Comparison of ENCODE assay signal across 1 cellular context in the genomic region with DNA sequence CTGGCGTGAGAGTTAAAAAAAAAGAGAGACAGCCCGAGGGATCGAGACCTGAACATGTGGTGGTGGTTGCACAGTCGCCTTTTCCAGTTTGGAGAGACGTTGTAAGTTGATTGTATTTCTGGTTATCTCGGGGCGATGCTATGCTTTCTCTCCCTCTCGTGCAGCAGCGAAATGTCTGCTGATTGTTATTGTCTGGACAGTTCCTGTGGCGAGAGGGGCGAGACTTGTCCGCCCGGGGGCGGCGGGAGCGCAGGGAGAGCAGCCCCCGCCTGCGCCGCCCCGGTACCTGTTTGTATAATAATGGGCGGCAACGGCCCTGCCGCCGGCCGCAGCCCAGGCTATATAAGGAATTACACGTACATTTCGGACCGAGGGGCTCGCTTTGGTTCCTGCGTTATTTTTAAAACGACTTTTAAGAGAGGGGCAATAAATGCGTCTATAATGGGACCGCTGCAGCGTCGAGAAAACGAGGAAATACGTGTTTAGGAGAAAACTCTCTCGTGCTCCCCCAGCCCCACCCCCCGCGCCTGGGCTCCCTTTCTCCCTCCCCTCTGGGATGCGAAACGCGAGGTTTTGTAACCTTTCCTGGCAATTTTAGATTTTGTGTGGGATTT.
TF ChIP-seq lines count a peak whose summit lies in the region.

No MANE protein-coding gene starts in this region.

TF ChIP-seq in GM12878, 131 proteins besides CTCF, POLR2A, EP300 and RAD21 (continued from another document and continues in another):
- TF ChIP-seq, protein P1, sequence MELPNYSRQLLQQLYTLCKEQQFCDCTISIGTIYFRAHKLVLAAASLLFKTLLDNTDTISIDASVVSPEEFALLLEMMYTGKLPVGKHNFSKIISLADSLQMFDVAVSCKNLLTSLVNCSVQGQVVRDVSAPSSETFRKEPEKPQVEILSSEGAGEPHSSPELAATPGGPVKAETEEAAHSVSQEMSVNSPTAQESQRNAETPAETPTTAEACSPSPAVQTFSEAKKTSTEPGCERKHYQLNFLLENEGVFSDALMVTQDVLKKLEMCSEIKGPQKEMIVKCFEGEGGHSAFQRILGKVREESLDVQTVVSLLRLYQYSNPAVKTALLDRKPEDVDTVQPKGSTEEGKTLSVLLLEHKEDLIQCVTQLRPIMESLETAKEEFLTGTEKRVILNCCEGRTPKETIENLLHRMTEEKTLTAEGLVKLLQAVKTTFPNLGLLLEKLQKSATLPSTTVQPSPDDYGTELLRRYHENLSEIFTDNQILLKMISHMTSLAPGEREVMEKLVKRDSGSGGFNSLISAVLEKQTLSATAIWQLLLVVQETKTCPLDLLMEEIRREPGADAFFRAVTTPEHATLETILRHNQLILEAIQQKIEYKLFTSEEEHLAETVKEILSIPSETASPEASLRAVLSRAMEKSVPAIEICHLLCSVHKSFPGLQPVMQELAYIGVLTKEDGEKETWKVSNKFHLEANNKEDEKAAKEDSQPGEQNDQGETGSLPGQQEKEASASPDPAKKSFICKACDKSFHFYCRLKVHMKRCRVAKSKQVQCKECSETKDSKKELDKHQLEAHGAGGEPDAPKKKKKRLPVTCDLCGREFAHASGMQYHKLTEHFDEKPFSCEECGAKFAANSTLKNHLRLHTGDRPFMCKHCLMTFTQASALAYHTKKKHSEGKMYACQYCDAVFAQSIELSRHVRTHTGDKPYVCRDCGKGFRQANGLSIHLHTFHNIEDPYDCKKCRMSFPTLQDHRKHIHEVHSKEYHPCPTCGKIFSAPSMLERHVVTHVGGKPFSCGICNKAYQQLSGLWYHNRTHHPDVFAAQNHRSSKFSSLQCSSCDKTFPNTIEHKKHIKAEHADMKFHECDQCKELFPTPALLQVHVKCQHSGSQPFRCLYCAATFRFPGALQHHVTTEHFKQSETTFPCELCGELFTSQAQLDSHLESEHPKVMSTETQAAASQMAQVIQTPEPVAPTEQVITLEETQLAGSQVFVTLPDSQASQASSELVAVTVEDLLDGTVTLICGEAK (IDR thresholded peaks at IDR 0.05; ENCODE audit: borderline replicate concordance): no peak
- TF ChIP-seq, protein P2, sequence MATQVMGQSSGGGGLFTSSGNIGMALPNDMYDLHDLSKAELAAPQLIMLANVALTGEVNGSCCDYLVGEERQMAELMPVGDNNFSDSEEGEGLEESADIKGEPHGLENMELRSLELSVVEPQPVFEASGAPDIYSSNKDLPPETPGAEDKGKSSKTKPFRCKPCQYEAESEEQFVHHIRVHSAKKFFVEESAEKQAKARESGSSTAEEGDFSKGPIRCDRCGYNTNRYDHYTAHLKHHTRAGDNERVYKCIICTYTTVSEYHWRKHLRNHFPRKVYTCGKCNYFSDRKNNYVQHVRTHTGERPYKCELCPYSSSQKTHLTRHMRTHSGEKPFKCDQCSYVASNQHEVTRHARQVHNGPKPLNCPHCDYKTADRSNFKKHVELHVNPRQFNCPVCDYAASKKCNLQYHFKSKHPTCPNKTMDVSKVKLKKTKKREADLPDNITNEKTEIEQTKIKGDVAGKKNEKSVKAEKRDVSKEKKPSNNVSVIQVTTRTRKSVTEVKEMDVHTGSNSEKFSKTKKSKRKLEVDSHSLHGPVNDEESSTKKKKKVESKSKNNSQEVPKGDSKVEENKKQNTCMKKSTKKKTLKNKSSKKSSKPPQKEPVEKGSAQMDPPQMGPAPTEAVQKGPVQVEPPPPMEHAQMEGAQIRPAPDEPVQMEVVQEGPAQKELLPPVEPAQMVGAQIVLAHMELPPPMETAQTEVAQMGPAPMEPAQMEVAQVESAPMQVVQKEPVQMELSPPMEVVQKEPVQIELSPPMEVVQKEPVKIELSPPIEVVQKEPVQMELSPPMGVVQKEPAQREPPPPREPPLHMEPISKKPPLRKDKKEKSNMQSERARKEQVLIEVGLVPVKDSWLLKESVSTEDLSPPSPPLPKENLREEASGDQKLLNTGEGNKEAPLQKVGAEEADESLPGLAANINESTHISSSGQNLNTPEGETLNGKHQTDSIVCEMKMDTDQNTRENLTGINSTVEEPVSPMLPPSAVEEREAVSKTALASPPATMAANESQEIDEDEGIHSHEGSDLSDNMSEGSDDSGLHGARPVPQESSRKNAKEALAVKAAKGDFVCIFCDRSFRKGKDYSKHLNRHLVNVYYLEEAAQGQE (IDR thresholded peaks at IDR 0.05; ENCODE audit: low read depth, low read length): no peak; the same call in 1 of the 2 replicates
- no peak for TF ChIP-seq ZZZ3 (IDR thresholded peaks at IDR 0.05; ENCODE audit: control insufficient read depth, insufficient read length, low read depth)
- TF ChIP-seq HCFC1 (IDR thresholded peaks at IDR 0.05; ENCODE audit: low read length): no peak
- TF ChIP-seq TAF1 (IDR thresholded peaks at IDR 0.05; ENCODE audit: borderline replicate concordance, low read depth, low read length): no peak; the same call in 1 of the 2 replicates
- 0 out of 2 replicates have a peak, but pooled peaks have one; percentile 21 for TF ChIP-seq MEF2A (IDR thresholded peaks at IDR 0.05; ENCODE audit: insufficient read depth, low read depth, low read length)
- TF ChIP-seq SUPT20H (IDR thresholded peaks at IDR 0.05; ENCODE audit: borderline replicate concordance, control insufficient read depth, low read depth, low read length): no peak
- no peak for TF ChIP-seq YBX1 (IDR thresholded peaks at IDR 0.05)
- no peak for TF ChIP-seq TARDBP (IDR thresholded peaks at IDR 0.05; ENCODE audit: borderline replicate concordance)
- TF ChIP-seq EED (IDR thresholded peaks at IDR 0.05; ENCODE audit: low read depth): no peak
- peak; percentile 13; the same call in 1 of the 2 replicates for TF ChIP-seq RUNX3 (IDR thresholded peaks at IDR 0.05; ENCODE audit: low read length)
- TF ChIP-seq RB1 (IDR thresholded peaks at IDR 0.05; ENCODE audit: borderline replicate concordance): no peak; the same call in 1 of the 2 replicates
- no peak for TF ChIP-seq ZNF384 (IDR thresholded peaks at IDR 0.05; ENCODE audit: borderline replicate concordance, low read depth, low read length)
- TF ChIP-seq KDM1A (IDR thresholded peaks at IDR 0.05; ENCODE audit: borderline replicate concordance): no peak
- TF ChIP-seq YY1 (IDR thresholded peaks at IDR 0.05; ENCODE audit: low read depth, low read length): peak; percentile 70
- TF ChIP-seq CBFB (IDR thresholded peaks at IDR 0.05; ENCODE audit: low read depth): no peak
- no peak for TF ChIP-seq SMAD1 (IDR thresholded peaks at IDR 0.05; ENCODE audit: low read depth, partially characterized antibody)
- no peak for TF ChIP-seq STAT3 (IDR thresholded peaks at IDR 0.05; ENCODE audit: low read depth, low read length)
- no peak for TF ChIP-seq BCL11A (IDR thresholded peaks at IDR 0.05; ENCODE audit: low read depth, low read length)
- no peak for TF ChIP-seq NR2F1 (conservative IDR thresholded peaks at IDR 0.05)
- TF ChIP-seq, protein P3, sequence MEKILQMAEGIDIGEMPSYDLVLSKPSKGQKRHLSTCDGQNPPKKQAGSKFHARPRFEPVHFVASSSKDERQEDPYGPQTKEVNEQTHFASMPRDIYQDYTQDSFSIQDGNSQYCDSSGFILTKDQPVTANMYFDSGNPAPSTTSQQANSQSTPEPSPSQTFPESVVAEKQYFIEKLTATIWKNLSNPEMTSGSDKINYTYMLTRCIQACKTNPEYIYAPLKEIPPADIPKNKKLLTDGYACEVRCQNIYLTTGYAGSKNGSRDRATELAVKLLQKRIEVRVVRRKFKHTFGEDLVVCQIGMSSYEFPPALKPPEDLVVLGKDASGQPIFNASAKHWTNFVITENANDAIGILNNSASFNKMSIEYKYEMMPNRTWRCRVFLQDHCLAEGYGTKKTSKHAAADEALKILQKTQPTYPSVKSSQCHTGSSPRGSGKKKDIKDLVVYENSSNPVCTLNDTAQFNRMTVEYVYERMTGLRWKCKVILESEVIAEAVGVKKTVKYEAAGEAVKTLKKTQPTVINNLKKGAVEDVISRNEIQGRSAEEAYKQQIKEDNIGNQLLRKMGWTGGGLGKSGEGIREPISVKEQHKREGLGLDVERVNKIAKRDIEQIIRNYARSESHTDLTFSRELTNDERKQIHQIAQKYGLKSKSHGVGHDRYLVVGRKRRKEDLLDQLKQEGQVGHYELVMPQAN (conservative IDR thresholded peaks at IDR 0.05): peak; percentile 68
- no peak for TF ChIP-seq ASH2L (IDR thresholded peaks at IDR 0.05; ENCODE audit: borderline replicate concordance, low read depth)
- TF ChIP-seq FOXM1 (IDR thresholded peaks at IDR 0.05; ENCODE audit: low read depth, low read length): no peak
- no peak for TF ChIP-seq CHD4 (IDR thresholded peaks at IDR 0.05)
- TF ChIP-seq MXI1 (IDR thresholded peaks at IDR 0.05; ENCODE audit: low read depth, low read length): peak; percentile 60
- TF ChIP-seq, protein P4, sequence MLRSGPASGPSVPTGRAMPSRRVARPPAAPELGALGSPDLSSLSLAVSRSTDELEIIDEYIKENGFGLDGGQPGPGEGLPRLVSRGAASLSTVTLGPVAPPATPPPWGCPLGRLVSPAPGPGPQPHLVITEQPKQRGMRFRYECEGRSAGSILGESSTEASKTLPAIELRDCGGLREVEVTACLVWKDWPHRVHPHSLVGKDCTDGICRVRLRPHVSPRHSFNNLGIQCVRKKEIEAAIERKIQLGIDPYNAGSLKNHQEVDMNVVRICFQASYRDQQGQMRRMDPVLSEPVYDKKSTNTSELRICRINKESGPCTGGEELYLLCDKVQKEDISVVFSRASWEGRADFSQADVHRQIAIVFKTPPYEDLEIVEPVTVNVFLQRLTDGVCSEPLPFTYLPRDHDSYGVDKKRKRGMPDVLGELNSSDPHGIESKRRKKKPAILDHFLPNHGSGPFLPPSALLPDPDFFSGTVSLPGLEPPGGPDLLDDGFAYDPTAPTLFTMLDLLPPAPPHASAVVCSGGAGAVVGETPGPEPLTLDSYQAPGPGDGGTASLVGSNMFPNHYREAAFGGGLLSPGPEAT (IDR thresholded peaks at IDR 0.05; ENCODE audit: low read depth): 0 out of 2 replicates have a peak, but pooled peaks have one; percentile 24
- TF ChIP-seq TCF3 (IDR thresholded peaks at IDR 0.05; ENCODE audit: borderline replicate concordance, insufficient read depth, low read depth, low read length): no peak
- no peak for TF ChIP-seq ZNF24 (IDR thresholded peaks at IDR 0.05)
- TF ChIP-seq, protein P5, sequence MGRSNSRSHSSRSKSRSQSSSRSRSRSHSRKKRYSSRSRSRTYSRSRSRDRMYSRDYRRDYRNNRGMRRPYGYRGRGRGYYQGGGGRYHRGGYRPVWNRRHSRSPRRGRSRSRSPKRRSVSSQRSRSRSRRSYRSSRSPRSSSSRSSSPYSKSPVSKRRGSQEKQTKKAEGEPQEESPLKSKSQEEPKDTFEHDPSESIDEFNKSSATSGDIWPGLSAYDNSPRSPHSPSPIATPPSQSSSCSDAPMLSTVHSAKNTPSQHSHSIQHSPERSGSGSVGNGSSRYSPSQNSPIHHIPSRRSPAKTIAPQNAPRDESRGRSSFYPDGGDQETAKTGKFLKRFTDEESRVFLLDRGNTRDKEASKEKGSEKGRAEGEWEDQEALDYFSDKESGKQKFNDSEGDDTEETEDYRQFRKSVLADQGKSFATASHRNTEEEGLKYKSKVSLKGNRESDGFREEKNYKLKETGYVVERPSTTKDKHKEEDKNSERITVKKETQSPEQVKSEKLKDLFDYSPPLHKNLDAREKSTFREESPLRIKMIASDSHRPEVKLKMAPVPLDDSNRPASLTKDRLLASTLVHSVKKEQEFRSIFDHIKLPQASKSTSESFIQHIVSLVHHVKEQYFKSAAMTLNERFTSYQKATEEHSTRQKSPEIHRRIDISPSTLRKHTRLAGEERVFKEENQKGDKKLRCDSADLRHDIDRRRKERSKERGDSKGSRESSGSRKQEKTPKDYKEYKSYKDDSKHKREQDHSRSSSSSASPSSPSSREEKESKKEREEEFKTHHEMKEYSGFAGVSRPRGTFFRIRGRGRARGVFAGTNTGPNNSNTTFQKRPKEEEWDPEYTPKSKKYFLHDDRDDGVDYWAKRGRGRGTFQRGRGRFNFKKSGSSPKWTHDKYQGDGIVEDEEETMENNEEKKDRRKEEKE (IDR thresholded peaks at IDR 0.05): no peak
- no peak for TF ChIP-seq TBL1XR1 (IDR thresholded peaks at IDR 0.05; ENCODE audit: low read depth, low read length)
- TF ChIP-seq WRNIP1 (IDR thresholded peaks at IDR 0.05; ENCODE audit: borderline replicate concordance, low read depth, low read length): no peak
- peak in 1 of 2 experiments; percentile 48; a peak in 1 of 4 replicates for TF ChIP-seq BHLHE40 (IDR thresholded peaks at IDR 0.05; ENCODE audit: borderline replicate concordance in 1 of 2, low read depth in 2 of 2, low read length in 1 of 2)
- TF ChIP-seq EGR1 (IDR thresholded peaks at IDR 0.05; ENCODE audit: borderline replicate concordance in 1 of 2, low read depth in 2 of 2, low read length in 2 of 2): peak in 1 of 2 experiments; percentile 83; a peak in 2 of 3 replicates
- TF ChIP-seq RFX5 (IDR thresholded peaks at IDR 0.05; ENCODE audit: low read depth, low read length): no peak
- no peak for TF ChIP-seq ZNF274 (IDR thresholded peaks at IDR 0.05; ENCODE audit: insufficient read depth, insufficient read length)
- TF ChIP-seq, protein P6, sequence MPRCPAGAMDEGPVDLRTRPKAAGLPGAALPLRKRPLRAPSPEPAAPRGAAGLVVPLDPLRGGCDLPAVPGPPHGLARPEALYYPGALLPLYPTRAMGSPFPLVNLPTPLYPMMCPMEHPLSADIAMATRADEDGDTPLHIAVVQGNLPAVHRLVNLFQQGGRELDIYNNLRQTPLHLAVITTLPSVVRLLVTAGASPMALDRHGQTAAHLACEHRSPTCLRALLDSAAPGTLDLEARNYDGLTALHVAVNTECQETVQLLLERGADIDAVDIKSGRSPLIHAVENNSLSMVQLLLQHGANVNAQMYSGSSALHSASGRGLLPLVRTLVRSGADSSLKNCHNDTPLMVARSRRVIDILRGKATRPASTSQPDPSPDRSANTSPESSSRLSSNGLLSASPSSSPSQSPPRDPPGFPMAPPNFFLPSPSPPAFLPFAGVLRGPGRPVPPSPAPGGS (IDR thresholded peaks at IDR 0.05; ENCODE audit: borderline replicate concordance, insufficient read depth, low read depth, low read length, poor library complexity, severe bottlenecking): no peak
- TF ChIP-seq NBN (IDR thresholded peaks at IDR 0.05): peak; percentile 64
- no peak for TF ChIP-seq TCF12 (IDR thresholded peaks at IDR 0.05; ENCODE audit: low read depth, low read length)
- no peak for TF ChIP-seq ZNF217 (IDR thresholded peaks at IDR 0.05)
- no peak for TF ChIP-seq RCOR1 (conservative IDR thresholded peaks at IDR 0.05; ENCODE audit: low read depth, low read length)
- TF ChIP-seq EZH2 (IDR thresholded peaks at IDR 0.05; ENCODE audit: borderline replicate concordance, control insufficient read depth, low read depth, low read length): no peak
- TF ChIP-seq NFIC (IDR thresholded peaks at IDR 0.05; ENCODE audit: low read depth, low read length): no peak
